ENCODE assay signal across 8 cellular contexts in genomic region chr14:103520657-103521437, GRCh38. TPM values are rescaled to one million over a fixed set of nuclear protein-coding genes. Genes with fewer than 3 reads are reported as not detected.
DNase-seq lines count a peak whose midpoint lies in the region; ATAC-seq and TF ChIP-seq lines count a peak whose summit lies in the region.

No MANE protein-coding gene starts in this region.

- ATAC-seq in upper lobe of right lung (peak; percentile 80), HG03097 (IDR thresholded peaks at IDR 0.05; ENCODE audit: low FRiP score, unreplicated experiment) (no peak)

- in situ Hi-C loops in G401 (cut with HindIII; ENCODE audit: low sequenced_read_pairs) (no loop called here), KBM-7 (cut with MboI; ENCODE audit: low pct_unique_long_range_greater_than_20kb, low sequenced_read_pairs) (no loop called here)

- H3K27me3 Mint-ChIP-seq in activated naive CD4-positive, alpha-beta T cell treated with anti-CD3 and anti-CD28 coated beads, Interleukin-2, amount 50 U/mL, for 24 hours, result peaks cover 6% of the 10 kb centered on the region

- no peak overlapping the region for H3K27ac Mint-ChIP-seq in activated naive CD4-positive, alpha-beta T cell treated with anti-CD3 and anti-CD28 coated beads, Interleukin-2, amount 50 U/mL, for 24 hours

- TF ChIP-seq CTCF in ovary (IDR thresholded peaks at IDR 0.05) (peak; percentile 63 to 78 (median 75)), upper lobe of right lung (IDR thresholded peaks at IDR 0.05) (peak; percentile 64)

- TF ChIP-seq POLR2A in ovary (IDR thresholded peaks at IDR 0.05), result peak; percentile 38

- 1 to 4% (median 3%) methylated on average over 20 to 63 of the region's 66 CpGs for WGBS in ovary, 3 donors

- H3K4me3 Mint-ChIP-seq in activated naive CD4-positive, alpha-beta T cell treated with anti-CD3 and anti-CD28 coated beads, Interleukin-2, amount 50 U/mL, for 24 hours, result peak overlapping the region; percentile 7

- H3K4me3 ChIP-seq in SJSA1 (peak overlapping the region; percentile 42), ovary (peak overlapping the region; percentile 61), upper lobe of right lung (peak overlapping the region; percentile 69)

- DNase-seq in G401 (ENCODE audit: low spot score), result peak; percentile 71
- peak; percentile 90 for DNase-seq in KBM-7
- DNase-seq in SJSA1 (ENCODE audit: low read depth in 1 of 2, low spot score in 2 of 2), result peak; percentile 82
- DNase-seq in head of caudate nucleus, result peak; percentile 64 to 94 (median 85)
- peak; percentile 86 to 92 (median 87) for DNase-seq in ovary
- peak; percentile 94 for DNase-seq in upper lobe of right lung

- H3K27me3 ChIP-seq in SJSA1 (replicated peaks), result peaks cover 20% of the 10 kb centered on the region
- H3K27me3 ChIP-seq in ovary, result no peaks in the 10 kb centered on the region
- no peaks in the 10 kb centered on the region for H3K27me3 ChIP-seq in upper lobe of right lung

- H3K9me3 ChIP-seq in SJSA1 (replicated peaks) (no peaks in the 10 kb centered on the region), ovary (no peaks in the 10 kb centered on the region), upper lobe of right lung (no peaks in the 10 kb centered on the region)

- no peaks in the 10 kb centered on the region for H3K36me3 Mint-ChIP-seq in activated naive CD4-positive, alpha-beta T cell treated with anti-CD3 and anti-CD28 coated beads, Interleukin-2, amount 50 U/mL, for 24 hours

- H3K4me1 ChIP-seq in SJSA1 (replicated peaks) (peaks cover 30% of the 10 kb centered on the region), ovary (ENCODE audit: insufficient read depth) (peaks cover 10% of the 10 kb centered on the region), upper lobe of right lung (peaks cover 51% of the 10 kb centered on the region)

- H3K4me1 Mint-ChIP-seq in activated naive CD4-positive, alpha-beta T cell treated with anti-CD3 and anti-CD28 coated beads, Interleukin-2, amount 50 U/mL, for 24 hours, result peaks cover 14% of the 10 kb centered on the region

- no peak for TF ChIP-seq EP300 in ovary (IDR thresholded peaks at IDR 0.05)

- H3K36me3 ChIP-seq in SJSA1 (no peaks in the 10 kb centered on the region), ovary (no peaks in the 10 kb centered on the region), upper lobe of right lung (no peaks in the 10 kb centered on the region)

- intact Hi-C loops in head of caudate nucleus (cut with DNase I) (no loop called here), ovary (cut with DNase I) (no loop called here), upper lobe of right lung (cut with DNase I) (no loop called here)

- no peak overlapping the region for H3K27ac ChIP-seq in SJSA1
- H3K27ac ChIP-seq in ovary, result peak overlapping the region; percentile 11 to 66
- H3K27ac ChIP-seq in upper lobe of right lung, result peak overlapping the region; percentile 84

- no peaks in the 10 kb centered on the region for H3K9me3 Mint-ChIP-seq in activated naive CD4-positive, alpha-beta T cell treated with anti-CD3 and anti-CD28 coated beads, Interleukin-2, amount 50 U/mL, for 24 hours

RNA-seq across cellular contexts. Expression of gene CKB, which starts 1.8 kb away (rescaled TPM):
- 672 and 986 TPM in 2 replicates for total RNA-seq in G401 (2014; rRNA removed; shearing (Covaris generic))
- 26.4 and 39.4 TPM in 2 replicates for total RNA-seq in SJSA1 (2014; rRNA removed; shearing (Covaris generic))
- total RNA-seq in ovary (100 to 1,000 TPM in 6 of 7 donors, 10 to 100 TPM in 1; 79.4 to 284 (median 140) TPM), upper lobe of right lung (148 TPM)
- 100 to 1,000 TPM in 1 of 2 donors, 10 to 100 TPM in 1; 47.5 to 134 TPM for polyA plus RNA-seq in ovary

RNA-seq across cellular contexts. Expression of gene TRMT61A, which starts 8.1 kb away (rescaled TPM):
- total RNA-seq in G401 (2014; rRNA removed; shearing (Covaris generic)), result 17.6 and 29.3 TPM in 2 replicates
- total RNA-seq in SJSA1 (2014; rRNA removed; shearing (Covaris generic)), result 14.3 and 18.8 TPM in 2 replicates
- total RNA-seq in ovary, result 10 to 100 TPM in 6 of 7 donors, 1 to 10 TPM in 1; 8.1 to 20.9 (median 14.8) TPM
- 10 to 100 TPM in 1 of 2 donors, under 1 TPM in 1; 0.62 to 12.1 TPM for polyA plus RNA-seq in ovary
- total RNA-seq in upper lobe of right lung, result 11.6 TPM

RNA-seq across cellular contexts. Expression of gene BAG5, which starts 41.6 kb away (rescaled TPM):
- total RNA-seq in G401 (2014; rRNA removed; shearing (Covaris generic)), result 4.0 and 12.2 TPM in 2 replicates
- total RNA-seq in SJSA1 (2014; rRNA removed; shearing (Covaris generic)), result 17.6 and 19.6 TPM in 2 replicates
- 10 to 100 TPM; 13.2 to 29.1 (median 24.4) TPM for total RNA-seq in ovary
- 10 to 100 TPM in 1 of 2 donors, 1 to 10 TPM in 1; 9.8 to 26.6 TPM for polyA plus RNA-seq in ovary
- 33.0 TPM for total RNA-seq in upper lobe of right lung

RNA-seq across cellular contexts. Expression of gene COA8, which starts 41.9 kb away (rescaled TPM):
- 29.7 and 34.7 TPM in 2 replicates for total RNA-seq in G401 (2014; rRNA removed; shearing (Covaris generic))
- 12.1 and 43.4 TPM in 2 replicates for total RNA-seq in SJSA1 (2014; rRNA removed; shearing (Covaris generic))
- 10 to 100 TPM; 11.4 to 28.1 (median 26.6) TPM for total RNA-seq in ovary
- 10 to 100 TPM; 34.9 to 50.1 TPM for polyA plus RNA-seq in ovary
- total RNA-seq in upper lobe of right lung, result 29.7 TPM
